Comparison of ENCODE assay signal across 12 cellular contexts in genomic region chr15:85771781-85772445, GRCh38. TPM values are rescaled to one million over a fixed set of nuclear protein-coding genes. Genes with fewer than 3 reads are reported as not detected.
DNase-seq lines count a peak whose midpoint lies in the region; TF ChIP-seq lines count a peak whose summit lies in the region.
"Had no signal": no experiment of that assay in that cellular context is flagged by ENCODE, and none has a peak within 500 bp of the region (broad histone marks: within the 10 kb centered on the region; RNA-seq: fewer than 3 reads in every experiment).

No MANE protein-coding gene starts in this region.

- peak; percentile 29 for DNase-seq in NCI-H2029 (lab: John Stamatoyannopoulos, UW)
- no peak for DNase-seq in NCI-H2029 treated with DMSO at 0.1 percent for 48 hours (lab: John Stamatoyannopoulos, UW)
- peak; percentile 73 for DNase-seq in fibroblast of pulmonary artery (ENCODE audit: low read depth)
- no peak for DNase-seq in nephron progenitor cell
- DNase-seq in transverse colon: peak; percentile 26
- no peak for DNase-seq in G401 (ENCODE audit: low spot score)
- DNase-seq in ACHN: no peak
- no peak for DNase-seq in GM10266 (ENCODE audit: extremely low spot score)
- DNase-seq: stimulated activated CD4-positive, alpha-beta T cell treated with anti-CD3 and anti-CD28 coated beads, Interleukin-4, amount 100 ng/mL, for 1 hour had no signal

- H3K27me3 Mint-ChIP-seq in nephron progenitor cell (ENCODE audit: low read depth, poor library complexity): no peaks in the 10 kb centered on the region

- no peak overlapping the region for H3K4me3 Mint-ChIP-seq in nephron progenitor cell

- intact Hi-C loops in transverse colon (cut with DNase I; ENCODE audit: low total_unique reads): no loop called here

- no peak for TF ChIP-seq EP300 in transverse colon (IDR thresholded peaks at IDR 0.05; ENCODE audit: low read depth)

- TF ChIP-seq POLR2A in transverse colon (IDR thresholded peaks at IDR 0.05): no peak

- H3K27ac ChIP-seq in transverse colon: peak overlapping the region in 3 of 4 donors; percentile 5 to 36 (median 24)
- H3K27ac ChIP-seq: 22Rv1, cardiac muscle cell, PC-9 had no signal

- in situ Hi-C loops in transverse colon (cut with MboI; ENCODE audit: low pct_ligation_motif_present in 1 of 4, low pct_unique_long_range_greater_than_20kb in 1 of 4, low sequenced_read_pairs in 3 of 4): no loop called here
- in situ Hi-C loops in G401 (cut with HindIII; ENCODE audit: low sequenced_read_pairs): loop anchor here (5.0 kb wide), 1 partner anchor 65 kb away; no protein-coding TSS in a partner anchor
- in situ Hi-C loops in ACHN (cut with HindIII; ENCODE audit: low pct_ligation_motif_present, low pct_unique_long_range_greater_than_20kb, low sequenced_read_pairs): no loop called here

- TF ChIP-seq CTCF in fibroblast of pulmonary artery (IDR thresholded peaks at IDR 0.05; ENCODE audit: low read length, missing control alignments) (no peak), nephron progenitor cell (IDR thresholded peaks at IDR 0.05) (no peak), transverse colon (IDR thresholded peaks at IDR 0.05) (no peak), GM10266 (IDR thresholded peaks at IDR 0.05; ENCODE audit: control insufficient read depth, insufficient read depth, low read depth, missing control alignments) (no peak)

- H3K27ac Mint-ChIP-seq in nephron progenitor cell: peak overlapping the region; percentile 38

- H3K36me3 ChIP-seq in transverse colon: no peaks in the 10 kb centered on the region
- H3K36me3 ChIP-seq: cardiac muscle cell had no signal

- no peaks in the 10 kb centered on the region for H3K9me3 Mint-ChIP-seq in nephron progenitor cell

- no peaks in the 10 kb centered on the region for H3K27me3 ChIP-seq in transverse colon
- H3K27me3 ChIP-seq: cardiac muscle cell had no signal

- 72 to 100% methylated on average over 1 to 12 of the region's 13 CpGs for WGBS in transverse colon (ENCODE audit: low coverage in 1 of 2), 2 donors

- H3K4me3 ChIP-seq in fibroblast of pulmonary artery (replicated peaks; ENCODE audit: low read depth, low read length): no peak overlapping the region
- H3K4me3 ChIP-seq in transverse colon: no peak overlapping the region
- H3K4me3 ChIP-seq: cardiac muscle cell, PC-9 had no signal

- no peaks in the 10 kb centered on the region for H3K9me3 ChIP-seq in transverse colon

- H3K36me3 Mint-ChIP-seq in nephron progenitor cell (ENCODE audit: low read depth): peaks cover 34% of the 10 kb centered on the region

- H3K4me1 Mint-ChIP-seq in nephron progenitor cell: peaks cover 40% of the 10 kb centered on the region

- H3K4me1 ChIP-seq in transverse colon: peaks cover 0 to 4% (median 3%) of the 10 kb centered on the region in 4 donors

RNA-seq across cellular contexts. Expression of gene KLHL25, which starts 22.8 kb away (rescaled TPM):
- 10 to 100 TPM; 10.1 to 36.0 (median 10.8) TPM for total RNA-seq in transverse colon
- total RNA-seq in G401 (2014; rRNA removed; shearing (Covaris generic)): 11.2 and 15.6 TPM in 2 replicates

Comparison
In these comparisons a context has a peak if more than half of its experiments do, and no peak if none do; other contexts are left out.
1. DNase-seq: peak in NCI-H2029 (single experiment), fibroblast of pulmonary artery (single experiment) and transverse colon (single experiment); none in NCI-H2029 treated with DMSO at 0.1 percent for 48 hours (single experiment), nephron progenitor cell (single experiment), G401 (single experiment), ACHN (single experiment) and GM10266 (single experiment).